9 cellular contexts compared by ENCODE assay signal in genomic region chr17:64095144-64095882, GRCh38. TPM values are rescaled to one million over a fixed set of nuclear protein-coding genes. Genes with fewer than 3 reads are reported as not detected.
DNase-seq lines count a peak whose midpoint lies in the region; ATAC-seq lines count a peak whose summit lies in the region.
"Had no signal": no experiment of that assay in that cellular context is flagged by ENCODE, and none has a peak within 500 bp of the region (broad histone marks: within the 10 kb centered on the region; RNA-seq: fewer than 3 reads in every experiment).

No MANE protein-coding gene starts in this region.

- peaks cover 4 to 13% of the 10 kb centered on the region in 2 donors for H3K36me3 ChIP-seq in mucosa of rectum (ENCODE audit: control insufficient read depth in 2 of 2, insufficient read depth in 2 of 2, low read length in 2 of 2)

- peak overlapping the region; percentile 86 for H3K27ac Mint-ChIP-seq in activated T-helper 1 cell treated with anti-CD3 and anti-CD28 coated beads, Interleukin-12 subunit alpha, Interleukin-12 subunit beta, Interleukin-2, Interleukin-4 antibody, amounts not matched to agents 30 ng/mL and 10 ng/mL and 1 ng/mL, durations not matched to agents 14 hours and 24 hours and 36 hours

- H3K4me3 Mint-ChIP-seq in activated T-helper 1 cell treated with anti-CD3 and anti-CD28 coated beads, Interleukin-12 subunit alpha, Interleukin-12 subunit beta, Interleukin-2, Interleukin-4 antibody, amounts not matched to agents 30 ng/mL and 10 ng/mL and 1 ng/mL, durations not matched to agents 14 hours and 24 hours and 36 hours, result peak overlapping the region; percentile 63

- H3K27ac ChIP-seq in mucosa of rectum (ENCODE audit: low read depth in 2 of 2, low read length in 2 of 2), result peak overlapping the region; percentile 7 to 34

- no peak for ATAC-seq in GM19452 (IDR thresholded peaks at IDR 0.05; ENCODE audit: unreplicated experiment)
- ATAC-seq in GM19395 (IDR thresholded peaks at IDR 0.05; ENCODE audit: unreplicated experiment), result no peak
- no peak for ATAC-seq in HG03442 (IDR thresholded peaks at IDR 0.05; ENCODE audit: unreplicated experiment)

- peaks cover 88% of the 10 kb centered on the region for H3K4me1 Mint-ChIP-seq in activated T-helper 1 cell treated with anti-CD3 and anti-CD28 coated beads, Interleukin-12 subunit alpha, Interleukin-12 subunit beta, Interleukin-2, Interleukin-4 antibody, amounts not matched to agents 30 ng/mL and 10 ng/mL and 1 ng/mL, durations not matched to agents 14 hours and 24 hours and 36 hours (ENCODE audit: low read depth)

- peaks cover 63% of the 10 kb centered on the region for H3K36me3 Mint-ChIP-seq in activated T-helper 1 cell treated with anti-CD3 and anti-CD28 coated beads, Interleukin-12 subunit alpha, Interleukin-12 subunit beta, Interleukin-2, Interleukin-4 antibody, amounts not matched to agents 30 ng/mL and 10 ng/mL and 1 ng/mL, durations not matched to agents 14 hours and 24 hours and 36 hours (ENCODE audit: low read depth)

- intact Hi-C loops in activated T-helper 1 cell treated with anti-CD3 and anti-CD28 coated beads, Interleukin-12 subunit alpha, Interleukin-12 subunit beta, Interleukin-2, Interleukin-4 antibody, amounts not matched to agents 30 ng/mL and 10 ng/mL and 1 ng/mL, durations not matched to agents 14 hours and 24 hours and 36 hours (cut with micrococcal nuclease), result no loop called here

- no peak overlapping the region for H3K9ac ChIP-seq in mucosa of rectum (ENCODE audit: low read depth in 1 of 2, low read length in 2 of 2)

- H3K4me3 ChIP-seq in mucosa of rectum (ENCODE audit: low read length in 2 of 2), result no peak overlapping the region

- DNase-seq in DMS79 (lab: John Stamatoyannopoulos, UW) (peak; percentile 32), NCI-H146 (lab: John Stamatoyannopoulos, UW) (peak; percentile 91)
- DNase-seq in activated T-helper 1 cell treated with anti-CD3 and anti-CD28 coated beads, Interleukin-12 subunit alpha, Interleukin-12 subunit beta, Interleukin-2, Interleukin-4 antibody, amounts not matched to agents 30 ng/mL and 10 ng/mL and 1 ng/mL, durations not matched to agents 14 hours and 24 hours and 36 hours (ENCODE audit: low spot score), result no peak
- DNase-seq in stimulated activated naive CD4-positive, alpha-beta T cell (lab: John Stamatoyannopoulos, UW), result no peak
- DNase-seq: substantia nigra had no signal

- no peaks in the 10 kb centered on the region for H3K27me3 Mint-ChIP-seq in activated T-helper 1 cell treated with anti-CD3 and anti-CD28 coated beads, Interleukin-12 subunit alpha, Interleukin-12 subunit beta, Interleukin-2, Interleukin-4 antibody, amounts not matched to agents 30 ng/mL and 10 ng/mL and 1 ng/mL, durations not matched to agents 14 hours and 24 hours and 36 hours (ENCODE audit: insufficient read depth)

- H3K4me1 ChIP-seq in mucosa of rectum (ENCODE audit: control insufficient read depth in 2 of 2, insufficient read depth in 2 of 2, low read length in 2 of 2), result peaks cover 6 to 8% of the 10 kb centered on the region in 2 donors

- no peaks in the 10 kb centered on the region for H3K9me3 ChIP-seq in mucosa of rectum (ENCODE audit: control insufficient read depth in 2 of 2, low read length in 2 of 2)

- H3K27me3 ChIP-seq in mucosa of rectum (ENCODE audit: control insufficient read depth in 2 of 2, insufficient read depth in 2 of 2, low read length in 2 of 2), result no peaks in the 10 kb centered on the region

- H3K9me3 Mint-ChIP-seq in activated T-helper 1 cell treated with anti-CD3 and anti-CD28 coated beads, Interleukin-12 subunit alpha, Interleukin-12 subunit beta, Interleukin-2, Interleukin-4 antibody, amounts not matched to agents 30 ng/mL and 10 ng/mL and 1 ng/mL, durations not matched to agents 14 hours and 24 hours and 36 hours, result no peaks in the 10 kb centered on the region

RNA-seq across cellular contexts. Expression of gene ERN1, which starts 34.6 kb away (rescaled TPM):
- total RNA-seq in activated T-helper 1 cell treated with anti-CD3 and anti-CD28 coated beads, Interleukin-12 subunit alpha, Interleukin-12 subunit beta, Interleukin-2, Interleukin-4 antibody, amounts not matched to agents 30 ng/mL and 10 ng/mL and 1 ng/mL, durations not matched to agents 14 hours and 24 hours and 36 hours, result 90.0 and 91.6 TPM in 2 replicates

Comparison
In these comparisons a context has a peak if more than half of its experiments do, and no peak if none do; other contexts are left out.
1. DNase-seq: peak in DMS79 (single experiment) and NCI-H146 (single experiment); none in activated T-helper 1 cell treated with anti-CD3 and anti-CD28 coated beads, Interleukin-12 subunit alpha, Interleukin-12 subunit beta, Interleukin-2, Interleukin-4 antibody, amounts not matched to agents 30 ng/mL and 10 ng/mL and 1 ng/mL, durations not matched to agents 14 hours and 24 hours and 36 hours (single experiment) and stimulated activated naive CD4-positive, alpha-beta T cell (0 of 6).